12 cellular contexts compared by ENCODE assay signal in the genomic region with DNA sequence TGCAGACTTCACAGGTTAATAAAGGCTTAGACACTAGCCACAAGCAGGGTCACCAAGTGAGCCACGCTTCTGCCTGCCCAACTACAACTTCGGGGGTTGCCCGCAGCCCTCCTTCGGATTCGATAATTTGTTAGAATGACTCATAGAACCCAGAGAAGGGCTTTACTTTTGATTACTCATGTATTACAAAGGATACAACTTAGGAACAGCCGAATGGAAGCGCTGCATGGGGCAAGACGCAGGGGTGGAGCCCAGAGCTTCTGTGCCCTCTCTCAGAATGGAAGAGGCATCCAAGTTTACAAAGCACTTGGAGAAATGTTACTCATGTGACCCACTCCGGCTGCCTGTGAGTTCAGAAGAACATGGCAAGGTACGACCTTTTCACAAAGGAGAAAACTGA. TPM values are rescaled to one million over a fixed set of nuclear protein-coding genes. Genes with fewer than 3 reads are reported as not detected.
DNase-seq lines count a peak whose midpoint lies in the region; ATAC-seq, FAIRE-seq and TF ChIP-seq lines count a peak whose summit lies in the region.
"Had no signal": no experiment of that assay in that cellular context is flagged by ENCODE, and none has a peak within 500 bp of the region (broad histone marks: within the 10 kb centered on the region; RNA-seq: fewer than 3 reads in every experiment).

No MANE protein-coding gene starts in this region.

- H3K9me3 Mint-ChIP-seq in chondrocyte (ENCODE audit: low read depth), result no peaks in the 10 kb centered on the region

- H3K4me1 Mint-ChIP-seq in T-helper 17 cell, result peaks cover 9% of the 10 kb centered on the region
- peaks cover 20% of the 10 kb centered on the region for H3K4me1 Mint-ChIP-seq in chondrocyte (ENCODE audit: low read depth)

- H3K9ac ChIP-seq in BLaER1, result no peak overlapping the region

- no peaks in the 10 kb centered on the region for H3K27me3 ChIP-seq in BLaER1
- H3K27me3 ChIP-seq in bronchial epithelial cell (ENCODE audit: control insufficient read depth, insufficient read depth, low read length), result peaks cover 2% of the 10 kb centered on the region
- no peaks in the 10 kb centered on the region for H3K27me3 ChIP-seq in lower lobe of right lung (ENCODE audit: low read depth)

- intact Hi-C loops in lower lobe of right lung (cut with DNase I), result no loop called here

- peaks cover 53% of the 10 kb centered on the region for H3K4me1 ChIP-seq in BLaER1
- H3K4me1 ChIP-seq in lower lobe of right lung, result peaks cover 56% of the 10 kb centered on the region

- peak overlapping the region; percentile 87 for H3K4me2 ChIP-seq in BLaER1

- no peak overlapping the region for H3K27ac Mint-ChIP-seq in T-helper 17 cell
- no peak overlapping the region for H3K27ac Mint-ChIP-seq in chondrocyte (ENCODE audit: unreplicated experiment)
- H3K27ac Mint-ChIP-seq: activated CD8-positive, alpha-beta memory T cell treated with anti-CD3 and anti-CD28 coated beads, Interleukin-2, amount 10 ng/mL, durations not matched to agents 7 days and 5 days had no signal

- peak overlapping the region; percentile 75 for H3K27ac ChIP-seq in BLaER1
- peak overlapping the region; percentile 51 for H3K27ac ChIP-seq in lower lobe of right lung

- peak; percentile 62 for FAIRE-seq in bronchial epithelial cell (lab: Jason Lieb, UNC)
- FAIRE-seq: TTC549 had no signal

- H3K9me3 ChIP-seq in BLaER1 (no peaks in the 10 kb centered on the region), lower lobe of right lung (no peaks in the 10 kb centered on the region), T-helper 17 cell (ENCODE audit: control insufficient read depth, low read length, poor library complexity, severe bottlenecking) (no peaks in the 10 kb centered on the region)

- H4K20me1 ChIP-seq in BLaER1, result no peaks in the 10 kb centered on the region

- no peaks in the 10 kb centered on the region for H3K36me3 ChIP-seq in BLaER1
- H3K36me3 ChIP-seq in bronchial epithelial cell (ENCODE audit: control insufficient read depth, insufficient read depth, low read length), result no peaks in the 10 kb centered on the region
- H3K36me3 ChIP-seq in lower lobe of right lung, result no peaks in the 10 kb centered on the region

- H3K4me3 ChIP-seq in BLaER1 (no peak overlapping the region), bronchial epithelial cell (ENCODE audit: low read depth, low read length) (no peak overlapping the region), lower lobe of right lung (no peak overlapping the region)

- H3K36me3 Mint-ChIP-seq in T-helper 17 cell (ENCODE audit: low read depth), result peaks cover 7% of the 10 kb centered on the region
- H3K36me3 Mint-ChIP-seq in chondrocyte (ENCODE audit: low read depth), result no peaks in the 10 kb centered on the region
- H3K36me3 Mint-ChIP-seq: activated CD8-positive, alpha-beta memory T cell treated with anti-CD3 and anti-CD28 coated beads, Interleukin-2, amount 10 ng/mL, durations not matched to agents 7 days and 5 days; CD14-positive monocyte had no signal

- DNase-seq in M059J (ENCODE audit: low read depth), result peak; percentile 89
- peak; percentile 89 for DNase-seq in bronchial epithelial cell (ENCODE audit: low read depth)
- DNase-seq in lower lobe of right lung, result no peak
- DNase-seq in T-helper 17 cell, result no peak
- DNase-seq in NK-92 treated with Interleukin-12 subunit alpha and Interleukin-12 subunit beta, amount 100 ng/mL, for 24 hours (lab: John Stamatoyannopoulos, UW), result no peak
- DNase-seq in chondrocyte (ENCODE audit: low spot score), result no peak
- DNase-seq: activated CD8-positive, alpha-beta memory T cell treated with anti-CD3 and anti-CD28 coated beads, Interleukin-2, amount 10 ng/mL, durations not matched to agents 7 days and 5 days; effector memory CD4-positive, alpha-beta T cell had no signal

- H3K4me3 Mint-ChIP-seq in T-helper 17 cell (no peak overlapping the region), chondrocyte (ENCODE audit: unreplicated experiment) (no peak overlapping the region)
- H3K4me3 Mint-ChIP-seq: activated CD8-positive, alpha-beta memory T cell treated with anti-CD3 and anti-CD28 coated beads, Interleukin-2, amount 10 ng/mL, durations not matched to agents 7 days and 5 days had no signal

- ATAC-seq in lower lobe of right lung (peak; percentile 4 to 25), HG02798 (IDR thresholded peaks at IDR 0.05; ENCODE audit: poor library complexity, unreplicated experiment) (no peak), T-helper 17 cell (no peak)
- ATAC-seq: activated CD8-positive, alpha-beta memory T cell treated with anti-CD3 and anti-CD28 coated beads, Interleukin-2, amount 10 ng/mL, durations not matched to agents 7 days and 5 days had no signal

- H3K27me3 Mint-ChIP-seq in T-helper 17 cell (peaks cover 77% of the 10 kb centered on the region), chondrocyte (ENCODE audit: low read depth) (peaks cover 11% of the 10 kb centered on the region)

- TF ChIP-seq CTCF in bronchial epithelial cell (IDR thresholded peaks at IDR 0.05; ENCODE audit: insufficient read depth, low read length, severe bottlenecking) (no peak), lower lobe of right lung (IDR thresholded peaks at IDR 0.05) (no peak), chondrocyte (IDR thresholded peaks at IDR 0.05) (no peak)

RNA-seq across cellular contexts. Expression of gene CDH5, which starts 7.5 kb away (rescaled TPM):
- total RNA-seq in M059J (2014; rRNA removed; shearing (Covaris generic)), result 0.05 TPM in 1 of 2 replicates, not detected in the other
- total RNA-seq in bronchial epithelial cell (not detected in 2 replicates), lower lobe of right lung (128 TPM), T-helper 17 cell (not detected), chondrocyte (not detected in 3 replicates)
- total RNA-seq: activated CD8-positive, alpha-beta memory T cell treated with anti-CD3 and anti-CD28 coated beads, Interleukin-2, amount 10 ng/mL, durations not matched to agents 7 days and 5 days had no signal

Comparison
In these comparisons a context has a peak if more than half of its experiments do, and no peak if none do; other contexts are left out.
1. DNase-seq: peak in M059J (single experiment) and bronchial epithelial cell (single experiment); none in lower lobe of right lung (single experiment), T-helper 17 cell (0 of 3), NK-92 treated with Interleukin-12 subunit alpha and Interleukin-12 subunit beta, amount 100 ng/mL, for 24 hours (single experiment) and chondrocyte (single experiment).
2. ATAC-seq: peak in lower lobe of right lung (2 of 2); none in HG02798 (single experiment) and T-helper 17 cell (single experiment).
3. RNA of gene CDH5, which starts 7.5 kb away (total RNA-seq): 128 TPM in lower lobe of right lung (single experiment); not detected in T-helper 17 cell, 0.05 TPM in M059J, not detected in chondrocyte and not detected in bronchial epithelial cell; every median in the first group is over 100 times any median in the second.